Comparison of ENCODE assay signal across 24 cellular contexts in genomic region chr13:66849706-66850105, GRCh38.
"Had no signal": no experiment of that assay in that cellular context is flagged by ENCODE, and none has a peak within 500 bp of the region (broad histone marks: within the 10 kb centered on the region; RNA-seq: fewer than 3 reads in every experiment).

No MANE protein-coding gene starts in this region.

- H3K4me1 Mint-ChIP-seq: activated CD4-positive, alpha-beta T cell treated with anti-CD3 and anti-CD28 coated beads for 36 hours; activated naive CD4-positive, alpha-beta T cell treated with anti-CD3 and anti-CD28 coated beads, Interleukin-2, amount 10 ng/mL, durations not matched to agents 7 days and 5 days; activated naive CD8-positive, alpha-beta T cell treated with anti-CD3 and anti-CD28 coated beads for 36 hours; T-cell had no signal

- H3K27me3 Mint-ChIP-seq: activated CD4-positive, alpha-beta T cell treated with anti-CD3 and anti-CD28 coated beads for 36 hours; activated CD8-positive, alpha-beta T cell treated with anti-CD3 and anti-CD28 coated beads for 36 hours; activated naive CD4-positive, alpha-beta T cell treated with anti-CD3 and anti-CD28 coated beads, Interleukin-2, amount 10 ng/mL, durations not matched to agents 7 days and 5 days; activated naive CD8-positive, alpha-beta T cell treated with anti-CD3 and anti-CD28 coated beads for 36 hours; T-cell had no signal

- H3K9me3 Mint-ChIP-seq: activated CD8-positive, alpha-beta T cell treated with anti-CD3 and anti-CD28 coated beads for 36 hours; activated naive CD4-positive, alpha-beta T cell treated with anti-CD3 and anti-CD28 coated beads, Interleukin-2, amount 10 ng/mL, durations not matched to agents 7 days and 5 days; activated naive CD8-positive, alpha-beta T cell treated with anti-CD3 and anti-CD28 coated beads for 36 hours; activated T-helper 2 cell treated with anti-CD3 and anti-CD28 coated beads, Interferon-gamma antibody, Interleukin-2, Interleukin-4, amounts not matched to agents 10 μg/mL and 5 μg/mL and 100 μg/mL, durations not matched to agents 14 hours and 24 hours and 36 hours had no signal

- H3K36me3 ChIP-seq: brain microvascular endothelial cell, cardiac muscle cell had no signal

- H3K4me3 ChIP-seq: cardiac muscle cell, SK-N-MC had no signal

- H3K36me3 Mint-ChIP-seq: activated naive CD4-positive, alpha-beta T cell treated with anti-CD3 and anti-CD28 coated beads, Interleukin-2, amount 10 ng/mL, durations not matched to agents 7 days and 5 days; activated naive CD8-positive, alpha-beta T cell treated with anti-CD3 and anti-CD28 coated beads for 36 hours; T-cell had no signal

- H3K27ac ChIP-seq: brain microvascular endothelial cell, cardiac muscle cell, SK-N-MC, VCaP had no signal

- DNase-seq: activated CD4-positive, alpha-beta T cell treated with anti-CD3 and anti-CD28 coated beads for 36 hours; activated CD8-positive, alpha-beta memory T cell treated with anti-CD3 and anti-CD28 coated beads, Interleukin-2, amount 50 U/mL, for 4 hours; activated CD8-positive, alpha-beta T cell treated with anti-CD3 and anti-CD28 coated beads for 36 hours; activated gamma-delta T cell treated with Interleukin-2 at 50 U/mL for 16 hours; activated naive CD4-positive, alpha-beta T cell treated with anti-CD3 and anti-CD28 coated beads, Interleukin-2, amount 10 ng/mL, durations not matched to agents 7 days and 5 days; activated naive CD8-positive, alpha-beta T cell treated with anti-CD3 and anti-CD28 coated beads for 36 hours; activated T-cell treated with anti-CD3 and anti-CD28 coated beads, Interleukin-2, amount 50 U/mL, for 72 hours; brain microvascular endothelial cell; cerebellar nuclear complex; MM.1S; NCI-H1105; NCI-H1436; NCI-H1694 treated with DMSO at 0.1 percent for 48 hours; NCI-H2029 treated with DMSO at 0.1 percent for 48 hours; NCI-H526; NCI-H82; SIG-M5; T-cell; T-helper 2 cell; T1000 had no signal

- H3K27me3 ChIP-seq: brain microvascular endothelial cell, cardiac muscle cell had no signal

- H3K4me3 Mint-ChIP-seq: activated CD4-positive, alpha-beta T cell treated with anti-CD3 and anti-CD28 coated beads for 36 hours; activated CD8-positive, alpha-beta T cell treated with anti-CD3 and anti-CD28 coated beads for 36 hours; activated naive CD4-positive, alpha-beta T cell treated with anti-CD3 and anti-CD28 coated beads, Interleukin-2, amount 10 ng/mL, durations not matched to agents 7 days and 5 days; activated naive CD8-positive, alpha-beta T cell treated with anti-CD3 and anti-CD28 coated beads for 36 hours; activated T-cell treated with anti-CD3 and anti-CD28 coated beads, Interleukin-2, amount 50 U/mL, for 72 hours; T-cell had no signal

- ATAC-seq: activated CD4-positive, alpha-beta T cell treated with anti-CD3 and anti-CD28 coated beads for 36 hours; activated CD8-positive, alpha-beta T cell treated with anti-CD3 and anti-CD28 coated beads for 36 hours; activated T-cell treated with anti-CD3 and anti-CD28 coated beads, Interleukin-2, amount 50 U/mL, for 72 hours; T-cell had no signal

- H3K27ac Mint-ChIP-seq: activated CD4-positive, alpha-beta T cell treated with anti-CD3 and anti-CD28 coated beads for 36 hours; activated CD8-positive, alpha-beta T cell treated with anti-CD3 and anti-CD28 coated beads for 36 hours; activated naive CD4-positive, alpha-beta T cell treated with anti-CD3 and anti-CD28 coated beads, Interleukin-2, amount 10 ng/mL, durations not matched to agents 7 days and 5 days; activated naive CD8-positive, alpha-beta T cell treated with anti-CD3 and anti-CD28 coated beads for 36 hours; activated T-cell treated with anti-CD3 and anti-CD28 coated beads, Interleukin-2, amount 50 U/mL, for 72 hours; activated T-helper 2 cell treated with anti-CD3 and anti-CD28 coated beads, Interferon-gamma antibody, Interleukin-2, Interleukin-4, amounts not matched to agents 10 μg/mL and 5 μg/mL and 100 μg/mL, durations not matched to agents 14 hours and 24 hours and 36 hours; T-cell had no signal
